14 cellular contexts compared by ENCODE assay signal in genomic region chr2:152657042-152657441, GRCh38.
DNase-seq lines count a peak whose midpoint lies in the region; ATAC-seq and TF ChIP-seq lines count a peak whose summit lies in the region.
"Had no signal": no experiment of that assay in that cellular context is flagged by ENCODE, and none has a peak within 500 bp of the region (broad histone marks: within the 10 kb centered on the region; RNA-seq: fewer than 3 reads in every experiment).

No MANE protein-coding gene starts in this region.

- no peak for TF ChIP-seq CTCF in epithelial cell of esophagus (IDR thresholded peaks at IDR 0.05; ENCODE audit: insufficient read depth, low read depth, low read length, missing control alignments)

- H3K4me3 ChIP-seq in epithelial cell of esophagus (ENCODE audit: low read length): no peak overlapping the region

- ATAC-seq in GM18519 (IDR thresholded peaks at IDR 0.05; ENCODE audit: low FRiP score, unreplicated experiment) (peak; percentile 69), GM21423 (IDR thresholded peaks at IDR 0.05; ENCODE audit: unreplicated experiment) (peak; percentile 64), HG03103 (IDR thresholded peaks at IDR 0.05; ENCODE audit: low read depth, unreplicated experiment) (peak; percentile 48)
- ATAC-seq: left ventricle myocardium superior had no signal

- DNase-seq in epithelial cell of esophagus (ENCODE audit: low read depth): peak; percentile 26
- DNase-seq in NCI-H1092 treated with DMSO at 0.1 percent for 48 hours (lab: John Stamatoyannopoulos, UW): no peak
- DNase-seq in stimulated activated CD4-positive, alpha-beta T cell treated with anti-CD3 and anti-CD28 coated beads, Interleukin-4, amount 100 ng/mL, for 4 hours: no peak
- DNase-seq in middle frontal gyrus (ENCODE audit: extremely low spot score, low spot score): no peak
- DNase-seq in hippocampal formation (lab: John Stamatoyannopoulos, UW): no peak
- DNase-seq: cortex of kidney, foreskin melanocyte, H9, left ventricle myocardium superior, NCI-H2029 treated with DMSO at 0.1 percent for 48 hours, nucleus accumbens had no signal
